In genomic region chr14:75184447-75184846, GRCh38 we compare ENCODE assay signal across 11 cellular contexts. TPM values are rescaled to one million over a fixed set of nuclear protein-coding genes. Genes with fewer than 3 reads are reported as not detected.
DNase-seq lines count a peak whose midpoint lies in the region; ATAC-seq and TF ChIP-seq lines count a peak whose summit lies in the region.
"Had no signal": no experiment of that assay in that cellular context is flagged by ENCODE, and none has a peak within 500 bp of the region (broad histone marks: within the 10 kb centered on the region; RNA-seq: fewer than 3 reads in every experiment).

No MANE protein-coding gene starts in this region.

- no peaks in the 10 kb centered on the region for H3K9me3 ChIP-seq in naive thymus-derived CD4-positive, alpha-beta T cell (ENCODE audit: control insufficient read depth in 2 of 3, low read length in 3 of 3)
- no peaks in the 10 kb centered on the region for H3K9me3 ChIP-seq in H9 (ENCODE audit: control insufficient read depth, low read depth, low read length)

- H3K4me3 Mint-ChIP-seq in naive thymus-derived CD4-positive, alpha-beta T cell, result no peak overlapping the region
- H3K4me3 Mint-ChIP-seq in H9, result no peak overlapping the region

- no peak overlapping the region for H2BK5ac ChIP-seq in H9 (ENCODE audit: insufficient read length, low read length)

- DNase-seq in GDM1 (lab: John Stamatoyannopoulos, UW), result peak; percentile 16
- peak; percentile 18 for DNase-seq in KBM-7
- peak; percentile 30 for DNase-seq in amniotic stem cell (lab: John Stamatoyannopoulos, UW)
- no peak for DNase-seq in naive thymus-derived CD4-positive, alpha-beta T cell
- no peak for DNase-seq in H9
- DNase-seq: left cardiac atrium, NCI-H526 treated with DMSO at 0.1 percent for 48 hours had no signal

- no peak overlapping the region for H3K27ac Mint-ChIP-seq in naive thymus-derived CD4-positive, alpha-beta T cell
- no peak overlapping the region for H3K27ac Mint-ChIP-seq in H9

- no peaks in the 10 kb centered on the region for H3K23me2 ChIP-seq in H9 (ENCODE audit: insufficient read length, low read depth, low read length, poor library complexity, severe bottlenecking)

- no peak overlapping the region for H4K91ac ChIP-seq in H9 (ENCODE audit: insufficient read length, low read depth, low read length)

- TF ChIP-seq CTCF in H9 (conservative IDR thresholded peaks at IDR 0.05), result no peak

- no peaks in the 10 kb centered on the region for H3K79me1 ChIP-seq in H9 (ENCODE audit: insufficient read depth, low read depth, low read length, poor library complexity, severe bottlenecking)

- H3K27ac ChIP-seq in naive thymus-derived CD4-positive, alpha-beta T cell (ENCODE audit: low read depth, low read length), result no peak overlapping the region
- H3K27ac ChIP-seq in H9 (ENCODE audit: insufficient read length, low read depth, low read length), result no peak overlapping the region

- no peaks in the 10 kb centered on the region for H3K27me3 ChIP-seq in naive thymus-derived CD4-positive, alpha-beta T cell (ENCODE audit: control insufficient read depth in 2 of 2, insufficient read depth in 2 of 2, low read length in 2 of 2)
- H3K27me3 ChIP-seq in H9 (ENCODE audit: insufficient read depth, low read length), result no peaks in the 10 kb centered on the region

- no peak overlapping the region for H2BK15ac ChIP-seq in H9 (ENCODE audit: low read depth, low read length)

- H2BK120ac ChIP-seq in H9 (ENCODE audit: low read depth, low read length, poor library complexity, severe bottlenecking), result no peak overlapping the region

- H3K4me2 ChIP-seq in H9 (ENCODE audit: insufficient read depth, insufficient read length, low read length), result no peak overlapping the region

- H2AK5ac ChIP-seq in H9 (ENCODE audit: insufficient read length, low read length), result no peak overlapping the region

- H3K36me3 Mint-ChIP-seq in naive thymus-derived CD4-positive, alpha-beta T cell, result no peaks in the 10 kb centered on the region
- no peaks in the 10 kb centered on the region for H3K36me3 Mint-ChIP-seq in H9 (ENCODE audit: insufficient read depth in 1 of 3, low read depth in 3 of 3)

- ATAC-seq in naive thymus-derived CD4-positive, alpha-beta T cell, result peak; percentile 55
- ATAC-seq in GM19463 (IDR thresholded peaks at IDR 0.05; ENCODE audit: unreplicated experiment) (no peak), GM18870 (IDR thresholded peaks at IDR 0.05; ENCODE audit: unreplicated experiment) (no peak), GM19351 (IDR thresholded peaks at IDR 0.05; ENCODE audit: unreplicated experiment) (no peak)
- ATAC-seq: esophagus mucosa had no signal

- no peak overlapping the region for H3K18ac ChIP-seq in H9 (ENCODE audit: insufficient read length, low read depth, low read length)

- H3K4me1 Mint-ChIP-seq in naive thymus-derived CD4-positive, alpha-beta T cell, result peaks cover 0 to 14% (median 0%) of the 10 kb centered on the region in 7 donors
- H3K4me1 Mint-ChIP-seq in H9, result peaks cover 0 to 6% of the 10 kb centered on the region in 2 experiments; a peak in 1 of 4 replicates

- no peak overlapping the region for H3K9ac ChIP-seq in H9 (ENCODE audit: extremely low read depth, insufficient read length, low read length)

- no peaks in the 10 kb centered on the region for H3K36me3 ChIP-seq in naive thymus-derived CD4-positive, alpha-beta T cell (ENCODE audit: control insufficient read depth in 2 of 3, insufficient read depth in 3 of 3, low read length in 3 of 3)

- no CpG with 5 or more reads among the region's 3 CpGs for WGBS in H9 (ENCODE audit: extremely low coverage, insufficient read length, low lambda C conversion rate)

- no peak overlapping the region for H2BK20ac ChIP-seq in H9 (ENCODE audit: low read depth, low read length, poor library complexity, severe bottlenecking)

- intact Hi-C loops in naive thymus-derived CD4-positive, alpha-beta T cell (cut with micrococcal nuclease), result no loop called here

- H3T11ph ChIP-seq in H9 (ENCODE audit: low read length), result no peak overlapping the region

- H3K4ac ChIP-seq in H9 (ENCODE audit: low read depth, low read length), result no peak overlapping the region

- H3K9me3 Mint-ChIP-seq in naive thymus-derived CD4-positive, alpha-beta T cell, result no peaks in the 10 kb centered on the region
- no peaks in the 10 kb centered on the region for H3K9me3 Mint-ChIP-seq in H9

- no peak overlapping the region for H4K5ac ChIP-seq in H9 (ENCODE audit: insufficient read length, low read depth, low read length)

- peaks cover 0 to 29% (median 0%) of the 10 kb centered on the region in 5 donors for H3K27me3 Mint-ChIP-seq in naive thymus-derived CD4-positive, alpha-beta T cell
- H3K27me3 Mint-ChIP-seq in H9 (ENCODE audit: low read depth), result peaks cover 3% of the 10 kb centered on the region; the same call in 1 of the 2 replicates

- in situ Hi-C loops in KBM-7 (cut with MboI; ENCODE audit: low pct_unique_long_range_greater_than_20kb, low sequenced_read_pairs), result no loop called here

- H2BK12ac ChIP-seq in H9 (ENCODE audit: insufficient read length, low read depth, low read length), result no peak overlapping the region

- CTCF ChIA-PET in naive thymus-derived CD4-positive, alpha-beta T cell (lab: Charles Lee), result interaction anchor here (1.4 kb wide), 1 partner anchor 111 kb away, joined by 3 read pairs; no protein-coding TSS in a partner anchor

- H3K4me3 ChIP-seq in naive thymus-derived CD4-positive, alpha-beta T cell (ENCODE audit: low read length), result no peak overlapping the region

- no peak overlapping the region for H3K23ac ChIP-seq in H9 (ENCODE audit: insufficient read length, low read depth, low read length)

- no peak overlapping the region for H4K8ac ChIP-seq in H9 (replicated peaks; ENCODE audit: insufficient read length, low read depth, low read length)

- no peak overlapping the region for H2AFZ ChIP-seq in H9 (ENCODE audit: low read length)

- no peak overlapping the region for H3K56ac ChIP-seq in H9 (ENCODE audit: insufficient read length, low read depth, low read length)

- POLR2A ChIA-PET in naive thymus-derived CD4-positive, alpha-beta T cell (lab: Charles Lee), result interaction anchor here (0.5 to 1.0 kb wide), 3 partner anchors 9 to 34 kb away, joined by 3 to 4 read pairs (median 3); no protein-coding TSS in a partner anchor

- no peaks in the 10 kb centered on the region for H3K79me2 ChIP-seq in H9 (ENCODE audit: insufficient read depth, low read length)

- H3K14ac ChIP-seq in H9 (ENCODE audit: insufficient read depth, low read length), result no peak overlapping the region

- no peaks in the 10 kb centered on the region for H3K4me1 ChIP-seq in naive thymus-derived CD4-positive, alpha-beta T cell (ENCODE audit: control insufficient read depth in 2 of 2, insufficient read depth in 2 of 2, low read length in 2 of 2)
- H3K4me1 ChIP-seq in H9 (ENCODE audit: insufficient read depth, low read length), result no peaks in the 10 kb centered on the region

- H4K20me1 ChIP-seq in H9 (ENCODE audit: control insufficient read depth, insufficient read depth, insufficient read length), result no peaks in the 10 kb centered on the region

RNA-seq across cellular contexts. Expression of gene TMED10, which starts 8.0 kb away (rescaled TPM):
- 100 to 1,000 TPM; 155 to 233 (median 171) TPM for total RNA-seq in naive thymus-derived CD4-positive, alpha-beta T cell
- 100 to 1,000 TPM; 204 to 245 TPM for polyA plus RNA-seq in naive thymus-derived CD4-positive, alpha-beta T cell
- 176 and 180 TPM in 2 replicates for total RNA-seq in H9 (2021)

RNA-seq across cellular contexts. Expression of gene NEK9, which starts 57.6 kb away (rescaled TPM):
- total RNA-seq in naive thymus-derived CD4-positive, alpha-beta T cell, result 100 to 1,000 TPM in 2 of 5 experiments, 10 to 100 TPM in 3; 81.7 to 141 (median 84.7) TPM
- polyA plus RNA-seq in naive thymus-derived CD4-positive, alpha-beta T cell, result 10 to 100 TPM; 16.6 to 17.2 TPM
- 56.5 and 61.4 TPM in 2 replicates for total RNA-seq in H9 (2021)

Comparison
In these comparisons a context has a peak if more than half of its experiments do, and no peak if none do; other contexts are left out.
1. DNase-seq: peak in GDM1 (single experiment), KBM-7 (single experiment) and amniotic stem cell (single experiment); none in naive thymus-derived CD4-positive, alpha-beta T cell (0 of 9) and H9 (single experiment).